Comparison of ENCODE assay signal across 8 cellular contexts in the genomic region with DNA sequence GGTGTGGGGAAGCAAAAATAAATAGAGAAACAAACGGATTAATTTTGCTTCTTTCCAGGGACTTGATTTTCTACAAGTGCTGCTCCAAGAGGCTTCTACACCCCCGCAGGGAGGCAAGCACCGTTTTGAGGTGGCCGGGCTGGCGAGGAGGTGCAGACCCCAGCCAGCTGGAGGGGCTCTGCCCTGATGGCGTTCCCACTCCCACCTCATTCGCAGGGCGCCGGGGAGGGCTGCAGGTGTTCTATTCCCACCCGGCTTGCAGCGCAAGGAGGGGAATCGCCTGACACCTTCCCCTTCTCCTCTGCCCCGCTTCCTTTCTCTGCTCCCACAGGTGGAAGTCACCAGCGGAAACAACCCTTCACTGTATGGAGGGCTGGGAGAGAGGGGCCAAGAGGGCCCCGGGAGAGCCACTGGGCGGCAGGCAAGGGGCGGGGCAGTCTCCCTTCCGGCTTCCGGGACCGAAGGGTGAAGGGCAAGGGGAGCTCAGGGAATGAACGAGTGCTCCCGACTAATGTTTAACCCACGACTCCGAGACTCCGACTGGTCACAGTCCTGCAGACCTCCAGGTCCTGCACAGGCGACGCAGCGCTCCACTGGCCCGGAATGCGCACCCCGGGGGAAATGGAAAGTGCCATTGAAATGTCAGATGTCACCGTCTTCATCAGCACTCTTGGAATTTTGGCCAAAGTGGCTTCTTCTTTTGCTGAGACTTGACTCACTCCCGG. TPM values are rescaled to one million over a fixed set of nuclear protein-coding genes. Genes with fewer than 3 reads are reported as not detected.
DNase-seq lines count a peak whose midpoint lies in the region; ATAC-seq and TF ChIP-seq lines count a peak whose summit lies in the region.

No MANE protein-coding gene starts in this region.

- no peaks in the 10 kb centered on the region for H3K27me3 Mint-ChIP-seq in CD4-positive, alpha-beta memory T cell

- TF ChIP-seq CTCF in RWPE2 (IDR thresholded peaks at IDR 0.05; ENCODE audit: poor library complexity, severe bottlenecking) = no peak
- no peak for TF ChIP-seq CTCF in astrocyte of the spinal cord (IDR thresholded peaks at IDR 0.05; ENCODE audit: low read depth, low read length)

- ATAC-seq in GM19035 (IDR thresholded peaks at IDR 0.05; ENCODE audit: unreplicated experiment) (peak; percentile 49), HG03342 (IDR thresholded peaks at IDR 0.05; ENCODE audit: unreplicated experiment) (peak; percentile 37), RWPE2 (ENCODE audit: low read depth) (peak; percentile 7; the same call in 2 of the 3 replicates)

- H3K9me3 Mint-ChIP-seq in CD4-positive, alpha-beta memory T cell = peaks cover 0 to 2% (median 0%) of the 10 kb centered on the region in 8 donors

- H3K4me3 Mint-ChIP-seq in CD4-positive, alpha-beta memory T cell = peak overlapping the region; percentile 92 to 95 (median 94)

- H3K27ac Mint-ChIP-seq in CD4-positive, alpha-beta memory T cell = peak overlapping the region; percentile 25 to 90 (median 78)

- no peaks in the 10 kb centered on the region for H3K36me3 Mint-ChIP-seq in CD4-positive, alpha-beta memory T cell

- DNase-seq in CD4-positive, alpha-beta memory T cell = peak in 1 of 5 donors; percentile 3
- DNase-seq in RWPE2 (ENCODE audit: low spot score) (no peak), astrocyte of the spinal cord (ENCODE audit: low read depth, low spot score) (peak; percentile 14), NCI-H1105 (lab: John Stamatoyannopoulos, UW) (no peak)
- DNase-seq in stimulated activated CD4-positive, alpha-beta T cell treated with anti-CD3 and anti-CD28 coated beads, Interleukin-1b, Interleukin-23, amount 100 ng/mL, for 4 hours (ENCODE audit: low read depth in 2 of 2) = peak; percentile 5 to 27

- intact Hi-C loops in CD4-positive, alpha-beta memory T cell (cut with micrococcal nuclease) = loop anchor here (1.0 to 5.0 kb wide), 6 partner anchors 10 to 827 kb away; no protein-coding TSS in a partner anchor

- H3K4me1 Mint-ChIP-seq in CD4-positive, alpha-beta memory T cell = peaks cover 9 to 27% (median 11%) of the 10 kb centered on the region in 4 donors

- H3K4me1 ChIP-seq in CD4-positive, alpha-beta memory T cell (ENCODE audit: insufficient read depth, low read length) = peaks cover 16% of the 10 kb centered on the region
- H3K4me1 ChIP-seq in RWPE2 (ENCODE audit: insufficient read depth, poor library complexity, severe bottlenecking) (peaks cover 18% of the 10 kb centered on the region), iPS-20b (ENCODE audit: insufficient read depth, low read length) (no peaks in the 10 kb centered on the region)

- POLR2A ChIA-PET in CD4-positive, alpha-beta memory T cell (lab: Charles Lee; ENCODE audit: partially characterized antibody) = interaction anchor here (1.0 to 1.4 kb wide), 3 partner anchors 9 to 212 kb away, joined by 3 to 4 read pairs (median 4); a partner anchor contains a TSS

- CTCF ChIA-PET in CD4-positive, alpha-beta memory T cell (lab: Charles Lee; ENCODE audit: partially characterized antibody) = interaction anchor here (0.8 to 5.4 kb wide), 12 partner anchors 9 to 1268 kb away, joined by 3 to 44 read pairs (median 4); no protein-coding TSS in a partner anchor

- no peaks in the 10 kb centered on the region for H3K9me3 ChIP-seq in CD4-positive, alpha-beta memory T cell (ENCODE audit: control insufficient read depth in 1 of 2, low read length in 2 of 2)
- H3K9me3 ChIP-seq in RWPE2 (ENCODE audit: severe bottlenecking) (no peaks in the 10 kb centered on the region), iPS-20b (ENCODE audit: insufficient read depth, low read depth, low read length) (no peaks in the 10 kb centered on the region)

- peak overlapping the region; percentile 91 to 99 for H3K4me3 ChIP-seq in CD4-positive, alpha-beta memory T cell (ENCODE audit: low read length in 2 of 2)
- H3K4me3 ChIP-seq in RWPE2 (ENCODE audit: severe bottlenecking) = peak overlapping the region; percentile 49
- H3K4me3 ChIP-seq in astrocyte of the spinal cord (ENCODE audit: low read depth, low read length) = peak overlapping the region; percentile 60
- peak overlapping the region; percentile 96 for H3K4me3 ChIP-seq in iPS-20b (ENCODE audit: low read length)

- peak overlapping the region; percentile 82; the same call in 1 of the 2 replicates for H3K9ac ChIP-seq in iPS-20b (ENCODE audit: low read depth, low read length)

- H3K36me3 ChIP-seq in CD4-positive, alpha-beta memory T cell (ENCODE audit: insufficient read depth, low read length) = no peaks in the 10 kb centered on the region
- H3K36me3 ChIP-seq in RWPE2 (ENCODE audit: low read depth) = no peaks in the 10 kb centered on the region
- peaks cover 8% of the 10 kb centered on the region for H3K36me3 ChIP-seq in iPS-20b (ENCODE audit: insufficient read depth, low read depth, low read length)

- peak overlapping the region; percentile 39 for H3K27ac ChIP-seq in CD4-positive, alpha-beta memory T cell (ENCODE audit: low read depth, low read length)
- peak overlapping the region; percentile 19 for H3K27ac ChIP-seq in RWPE2 (ENCODE audit: poor library complexity, severe bottlenecking)
- no peak overlapping the region for H3K27ac ChIP-seq in iPS-20b (ENCODE audit: low read length)

- no peaks in the 10 kb centered on the region for H3K27me3 ChIP-seq in CD4-positive, alpha-beta memory T cell (ENCODE audit: insufficient read depth, low read length)
- H3K27me3 ChIP-seq in RWPE2 (ENCODE audit: insufficient read depth, poor library complexity, severe bottlenecking) (no peaks in the 10 kb centered on the region), iPS-20b (ENCODE audit: insufficient read depth, low read length) (no peaks in the 10 kb centered on the region)

- in situ Hi-C loops in astrocyte of the spinal cord (cut with HindIII; ENCODE audit: low sequenced_read_pairs) = no loop called here

RNA-seq across cellular contexts. Expression of a gene that starts 29.1 kb away (rescaled TPM):
- total RNA-seq in CD4-positive, alpha-beta memory T cell = not detected
- polyA plus RNA-seq in CD4-positive, alpha-beta memory T cell = under 1 TPM in 1 of 2 donors, not detected in 1; 0.16 TPM

RNA-seq across cellular contexts. Expression of a gene that starts 45.2 kb away (rescaled TPM):
- not detected for total RNA-seq in CD4-positive, alpha-beta memory T cell
- not detected for polyA plus RNA-seq in CD4-positive, alpha-beta memory T cell

Comparison
In these comparisons a context has a peak if more than half of its experiments do, and no peak if none do; other contexts are left out.
1. DNase-seq: peak in astrocyte of the spinal cord (single experiment) and stimulated activated CD4-positive, alpha-beta T cell treated with anti-CD3 and anti-CD28 coated beads, Interleukin-1b, Interleukin-23, amount 100 ng/mL, for 4 hours (2 of 2); none in RWPE2 (single experiment) and NCI-H1105 (single experiment).
2. Peak in every context shown above with its lines, with median percentiles within 50 percentile points of each other: H3K4me3 ChIP-seq and ATAC-seq.